Comparison of ENCODE assay signal across 24 cellular contexts in the genomic region with DNA sequence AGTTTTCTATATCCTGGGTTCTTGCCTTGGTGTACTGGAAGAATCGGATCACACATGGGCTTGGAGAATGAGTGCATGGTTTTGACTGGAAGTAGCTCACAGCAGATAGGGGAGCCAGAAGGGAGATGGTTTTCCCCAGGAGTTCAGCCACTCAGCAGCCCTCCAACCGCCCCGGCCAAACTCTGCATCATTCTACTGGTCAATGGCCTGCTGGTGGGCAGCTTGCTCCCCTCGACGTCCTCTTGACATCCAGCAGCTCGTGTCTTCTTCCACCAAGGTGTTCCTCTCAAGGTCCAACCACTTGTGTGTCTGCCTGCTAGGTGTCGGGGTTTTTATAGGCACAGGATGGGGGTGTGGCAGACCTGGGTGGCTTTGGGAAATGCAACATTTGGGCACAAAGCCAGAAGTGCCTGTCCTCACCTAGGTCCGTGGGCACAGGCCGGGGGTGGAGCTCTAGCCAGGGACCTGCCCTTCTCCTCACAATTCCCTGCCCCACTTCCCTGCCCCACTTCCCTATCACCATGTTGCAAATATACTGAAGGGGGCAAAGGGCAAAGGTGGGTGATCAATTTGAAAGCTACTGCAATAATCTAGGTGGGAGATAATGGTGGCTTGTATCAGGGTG. TPM values are rescaled to one million over a fixed set of nuclear protein-coding genes. Genes with fewer than 3 reads are reported as not detected.
DNase-seq lines count a peak whose midpoint lies in the region; ATAC-seq and TF ChIP-seq lines count a peak whose summit lies in the region.
"Had no signal": no experiment of that assay in that cellular context is flagged by ENCODE, and none has a peak within 500 bp of the region (broad histone marks: within the 10 kb centered on the region; RNA-seq: fewer than 3 reads in every experiment).

No MANE protein-coding gene starts in this region.

- H3K4me3 Mint-ChIP-seq in natural killer cell treated with Interleukin-12 subunit alpha and Interleukin-12 subunit beta and Interleukin-15 and Interleukin-18, amount 100 ng/mL, for 72 hours: peak overlapping the region; percentile 38
- H3K4me3 Mint-ChIP-seq in natural killer cell (no peak overlapping the region), endothelial cell (ENCODE audit: unreplicated experiment) (no peak overlapping the region)
- H3K4me3 Mint-ChIP-seq in naive thymus-derived CD4-positive, alpha-beta T cell: peak overlapping the region in 3 of 10 donors; percentile 12 to 58 (median 56)
- H3K4me3 Mint-ChIP-seq: CD14-positive monocyte, H9 had no signal

- no peaks in the 10 kb centered on the region for H3K9me3 Mint-ChIP-seq in natural killer cell treated with Interleukin-12 subunit alpha and Interleukin-12 subunit beta and Interleukin-15 and Interleukin-18, amount 100 ng/mL, for 72 hours
- H3K9me3 Mint-ChIP-seq in natural killer cell (no peaks in the 10 kb centered on the region), endothelial cell (ENCODE audit: unreplicated experiment) (no peaks in the 10 kb centered on the region)
- peaks cover 0 to 1% (median 0%) of the 10 kb centered on the region in 11 donors for H3K9me3 Mint-ChIP-seq in naive thymus-derived CD4-positive, alpha-beta T cell
- H3K9me3 Mint-ChIP-seq: CD14-positive monocyte, H9 had no signal

- no peaks in the 10 kb centered on the region for H3K9me3 ChIP-seq in naive thymus-derived CD4-positive, alpha-beta T cell (ENCODE audit: control insufficient read depth in 2 of 3, low read length in 3 of 3)
- H3K9me3 ChIP-seq: SJSA1 had no signal

- H3K36me3 Mint-ChIP-seq in natural killer cell treated with Interleukin-12 subunit alpha and Interleukin-12 subunit beta and Interleukin-15 and Interleukin-18, amount 100 ng/mL, for 72 hours: no peaks in the 10 kb centered on the region
- no peaks in the 10 kb centered on the region for H3K36me3 Mint-ChIP-seq in natural killer cell
- H3K36me3 Mint-ChIP-seq in naive thymus-derived CD4-positive, alpha-beta T cell: peaks cover 0 to 2% (median 0%) of the 10 kb centered on the region in 5 donors
- H3K36me3 Mint-ChIP-seq in endothelial cell (ENCODE audit: low read depth, unreplicated experiment): no peaks in the 10 kb centered on the region
- H3K36me3 Mint-ChIP-seq: CD14-positive monocyte had no signal

- POLR2A ChIA-PET in naive thymus-derived CD4-positive, alpha-beta T cell (lab: Charles Lee): interaction anchor here (0.6 to 10.2 kb wide), 8 partner anchors 13 to 1227 kb away, joined by 3 to 168 read pairs (median 4); a partner anchor contains a TSS

- no peaks in the 10 kb centered on the region for H3K27me3 Mint-ChIP-seq in natural killer cell treated with Interleukin-12 subunit alpha and Interleukin-12 subunit beta and Interleukin-15 and Interleukin-18, amount 100 ng/mL, for 72 hours
- H3K27me3 Mint-ChIP-seq in natural killer cell (ENCODE audit: low read depth in 2 of 2): no peaks in the 10 kb centered on the region
- no peaks in the 10 kb centered on the region for H3K27me3 Mint-ChIP-seq in naive thymus-derived CD4-positive, alpha-beta T cell
- peaks cover 5% of the 10 kb centered on the region for H3K27me3 Mint-ChIP-seq in endothelial cell (ENCODE audit: unreplicated experiment)

- CTCF ChIA-PET in naive thymus-derived CD4-positive, alpha-beta T cell (lab: Charles Lee): interaction anchor here (0.6 to 2.7 kb wide), 6 partner anchors 9 to 253 kb away, joined by 3 to 14 read pairs (median 4); a partner anchor contains a TSS

- H3K36me3 ChIP-seq in naive thymus-derived CD4-positive, alpha-beta T cell (ENCODE audit: control insufficient read depth in 2 of 3, insufficient read depth in 3 of 3, low read length in 3 of 3): peaks cover 0 to 6% (median 0%) of the 10 kb centered on the region in 3 experiments
- H3K36me3 ChIP-seq: SJSA1 had no signal

- TF ChIP-seq CTCF in natural killer cell (IDR thresholded peaks at IDR 0.05) (no peak), endothelial cell (IDR thresholded peaks at IDR 0.05; ENCODE audit: unreplicated experiment) (no peak)

- H3K27ac Mint-ChIP-seq in natural killer cell treated with Interleukin-12 subunit alpha and Interleukin-12 subunit beta and Interleukin-15 and Interleukin-18, amount 100 ng/mL, for 72 hours: peak overlapping the region; percentile 92 to 94
- H3K27ac Mint-ChIP-seq in natural killer cell (peak overlapping the region in 1 of 2 donors; percentile 5), endothelial cell (ENCODE audit: unreplicated experiment) (no peak overlapping the region)
- H3K27ac Mint-ChIP-seq in naive thymus-derived CD4-positive, alpha-beta T cell: peak overlapping the region in 7 of 9 donors; percentile 48 to 84 (median 66)
- H3K27ac Mint-ChIP-seq: CD14-positive monocyte had no signal

- peaks cover 54 to 70% of the 10 kb centered on the region in 2 donors for H3K4me1 Mint-ChIP-seq in natural killer cell treated with Interleukin-12 subunit alpha and Interleukin-12 subunit beta and Interleukin-15 and Interleukin-18, amount 100 ng/mL, for 72 hours (ENCODE audit: low read depth in 2 of 2)
- H3K4me1 Mint-ChIP-seq in natural killer cell (peaks cover 38 to 55% of the 10 kb centered on the region in 2 donors), endothelial cell (ENCODE audit: unreplicated experiment) (peaks cover 8% of the 10 kb centered on the region)
- peaks cover 31 to 83% (median 76%) of the 10 kb centered on the region in 7 donors for H3K4me1 Mint-ChIP-seq in naive thymus-derived CD4-positive, alpha-beta T cell

- H3K4me1 ChIP-seq in naive thymus-derived CD4-positive, alpha-beta T cell (ENCODE audit: control insufficient read depth in 2 of 2, insufficient read depth in 2 of 2, low read length in 2 of 2): peaks cover 25 to 48% of the 10 kb centered on the region in 2 donors
- H3K4me1 ChIP-seq: SJSA1 had no signal

- no peaks in the 10 kb centered on the region for H3K27me3 ChIP-seq in naive thymus-derived CD4-positive, alpha-beta T cell (ENCODE audit: control insufficient read depth in 2 of 2, insufficient read depth in 2 of 2, low read length in 2 of 2)
- H3K27me3 ChIP-seq: SJSA1 had no signal

- no peak overlapping the region for H3K4me3 ChIP-seq in naive thymus-derived CD4-positive, alpha-beta T cell (ENCODE audit: low read length)
- H3K4me3 ChIP-seq: SJSA1 had no signal

- DNase-seq in NK-92 treated with Interleukin-12 subunit alpha and Interleukin-12 subunit beta, amount 100 ng/mL, for 24 hours (lab: John Stamatoyannopoulos, UW): peak; percentile 44
- DNase-seq in NK-92 (lab: John Stamatoyannopoulos, UW; ENCODE audit: unreplicated experiment) (no peak), natural killer cell (no peak), endothelial cell (ENCODE audit: low spot score) (no peak)
- no peak for DNase-seq in natural killer cell treated with Interleukin-12 subunit alpha and Interleukin-12 subunit beta and Interleukin-15 and Interleukin-18, amount 100 ng/mL, for 72 hours (ENCODE audit: low spot score)
- no peak for DNase-seq in naive thymus-derived CD4-positive, alpha-beta T cell
- DNase-seq in stimulated activated naive CD4-positive, alpha-beta T cell treated with Interleukin-2 at 50 U/mL for 16 hours (lab: John Stamatoyannopoulos, UW): no peak
- DNase-seq: AML-193, COR-L47, DMS 273 treated with DMSO at 0.1 percent for 48 hours, DND-41, H9, MM.1S, NCI-H1092 treated with DMSO at 0.1 percent for 48 hours, NCI-H146, NCI-H2029 treated with DMSO at 0.1 percent for 48 hours, NCI-H2171, NCI-H526 had no signal

- no peak for ATAC-seq in natural killer cell treated with Interleukin-12 subunit alpha and Interleukin-12 subunit beta and Interleukin-15 and Interleukin-18, amount 100 ng/mL, for 72 hours
- ATAC-seq in natural killer cell (no peak), GM18873 (IDR thresholded peaks at IDR 0.05; ENCODE audit: low FRiP score, unreplicated experiment) (no peak)
- ATAC-seq in naive thymus-derived CD4-positive, alpha-beta T cell: no peak

- H3K27ac ChIP-seq in naive thymus-derived CD4-positive, alpha-beta T cell (ENCODE audit: low read depth, low read length): no peak overlapping the region
- H3K27ac ChIP-seq: 22Rv1, SJSA1 had no signal

- intact Hi-C loops in natural killer cell (cut with micrococcal nuclease): no loop called here
- intact Hi-C loops in naive thymus-derived CD4-positive, alpha-beta T cell (cut with micrococcal nuclease): loop anchor here in 1 of 2 donors (1.0 kb wide), 1 partner anchor 9 kb away; no protein-coding TSS in a partner anchor

RNA-seq across cellular contexts. Expression of a gene that starts 3.0 kb away (rescaled TPM):
- 10 to 100 TPM; 41.5 to 43.2 TPM for total RNA-seq in natural killer cell treated with Interleukin-12 subunit alpha and Interleukin-12 subunit beta and Interleukin-15 and Interleukin-18, amount 100 ng/mL, for 72 hours
- total RNA-seq in natural killer cell: 10 to 100 TPM; 16.6 to 28.6 (median 16.8) TPM
- total RNA-seq in naive thymus-derived CD4-positive, alpha-beta T cell: 10 to 100 TPM; 12.6 to 49.1 (median 26.4) TPM
- 10 to 100 TPM; 31.1 to 32.8 TPM for polyA plus RNA-seq in naive thymus-derived CD4-positive, alpha-beta T cell
- total RNA-seq in endothelial cell (ENCODE audit: unreplicated experiment): 19.4 TPM

RNA-seq across cellular contexts. Expression of a gene that starts 12.9 kb away (rescaled TPM):
- total RNA-seq in natural killer cell treated with Interleukin-12 subunit alpha and Interleukin-12 subunit beta and Interleukin-15 and Interleukin-18, amount 100 ng/mL, for 72 hours: 1 to 10 TPM; 3.7 to 8.3 TPM
- total RNA-seq in natural killer cell (10 to 100 TPM in 1 of 3 donors, 1 to 10 TPM in 1, under 1 TPM in 1; 0.38 to 25.8 (median 1.7) TPM), endothelial cell (ENCODE audit: unreplicated experiment) (0.18 TPM)
- 10 to 100 TPM; 11.2 to 22.9 (median 17.8) TPM for total RNA-seq in naive thymus-derived CD4-positive, alpha-beta T cell
- 10 to 100 TPM; 18.8 to 20.9 TPM for polyA plus RNA-seq in naive thymus-derived CD4-positive, alpha-beta T cell
- total RNA-seq: G401, H9, LHCN-M2, SJSA1 had no signal
